ENCODE assay signal across 13 cellular contexts in genomic region chr10:4066581-4067403, GRCh38.
DNase-seq lines count a peak whose midpoint lies in the region; ATAC-seq, FAIRE-seq and TF ChIP-seq lines count a peak whose summit lies in the region.
"Had no signal": no experiment of that assay in that cellular context is flagged by ENCODE, and none has a peak within 500 bp of the region (broad histone marks: within the 10 kb centered on the region; RNA-seq: fewer than 3 reads in every experiment).

No MANE protein-coding gene starts in this region.

- peak; percentile 45 for DNase-seq in activated CD4-positive, alpha-beta T cell treated with anti-CD3 and anti-CD28 coated beads for 36 hours
- no peak for DNase-seq in activated CD4-positive, alpha-beta T cell treated with anti-CD3 and anti-CD28 coated beads, Interleukin-2, amount 10 ng/mL, durations not matched to agents 7 days and 5 days
- DNase-seq in GM23248 (no peak), Panc1 (ENCODE audit: low read depth, low spot score) (no peak), small intestine (peak; percentile 46), amygdala (lab: John Stamatoyannopoulos, UW) (no peak)
- no peak for DNase-seq in stimulated activated naive CD4-positive, alpha-beta T cell treated with Interleukin-2 at 50 U/mL for 16 hours (lab: John Stamatoyannopoulos, UW)
- DNase-seq: CD8-positive, alpha-beta T cell; effector CD8-positive, alpha-beta T cell; right cardiac atrium had no signal

- no peaks in the 10 kb centered on the region for H3K36me3 ChIP-seq in GM23248 (ENCODE audit: low read depth)
- H3K36me3 ChIP-seq in Panc1 (ENCODE audit: control insufficient read depth, insufficient read depth, low read length) = no peaks in the 10 kb centered on the region
- no peaks in the 10 kb centered on the region for H3K36me3 ChIP-seq in small intestine (ENCODE audit: control insufficient read depth in 2 of 2, insufficient read depth in 2 of 2, low read length in 2 of 2)

- peak overlapping the region; percentile 54; the same call in 1 of the 2 replicates for H3K27ac ChIP-seq in GM23248
- H3K27ac ChIP-seq in Panc1 (ENCODE audit: low read length) = peak overlapping the region; percentile 74; the same call in 1 of the 2 replicates
- peak overlapping the region in 1 of 2 donors; percentile 65 for H3K27ac ChIP-seq in small intestine (ENCODE audit: low read depth in 1 of 2, low read length in 1 of 2)

- H3K4me1 Mint-ChIP-seq in activated CD4-positive, alpha-beta T cell treated with anti-CD3 and anti-CD28 coated beads for 36 hours = peaks cover 8% of the 10 kb centered on the region
- H3K4me1 Mint-ChIP-seq in activated CD4-positive, alpha-beta T cell treated with anti-CD3 and anti-CD28 coated beads, Interleukin-2, amount 10 ng/mL, durations not matched to agents 7 days and 5 days = peaks cover 10% of the 10 kb centered on the region

- POLR2A ChIA-PET in activated CD4-positive, alpha-beta T cell treated with anti-CD3 and anti-CD28 coated beads for 36 hours (lab: Charles Lee) = interaction anchor here (0.5 to 1.2 kb wide), 6 partner anchors 32 to 291 kb away, joined by 3 to 9 read pairs (median 4); partner anchors contain the start of gene KLF6
- POLR2A ChIA-PET in activated CD4-positive, alpha-beta T cell treated with anti-CD3 and anti-CD28 coated beads, Interleukin-2, amount 10 ng/mL, durations not matched to agents 7 days and 5 days (lab: Charles Lee) = no interaction called here
- POLR2A ChIA-PET in Panc1 (lab: Charles Lee) = no interaction called here

- no peaks in the 10 kb centered on the region for H3K79me2 ChIP-seq in GM23248 (ENCODE audit: insufficient read depth)

- H3F3A ChIP-seq in GM23248 (ENCODE audit: insufficient read depth) = peaks cover 46% of the 10 kb centered on the region

- no peak overlapping the region for H3K27ac Mint-ChIP-seq in activated CD4-positive, alpha-beta T cell treated with anti-CD3 and anti-CD28 coated beads for 36 hours
- H3K27ac Mint-ChIP-seq in activated CD4-positive, alpha-beta T cell treated with anti-CD3 and anti-CD28 coated beads, Interleukin-2, amount 10 ng/mL, durations not matched to agents 7 days and 5 days = no peak overlapping the region
- H3K27ac Mint-ChIP-seq: activated T-helper 1 cell treated with anti-CD3 and anti-CD28 coated beads, Interleukin-12 subunit alpha, Interleukin-12 subunit beta, Interleukin-2, Interleukin-4 antibody, amounts not matched to agents 30 ng/mL and 10 ng/mL and 1 ng/mL, durations not matched to agents 14 hours and 24 hours and 36 hours; CD8-positive, alpha-beta T cell had no signal

- no peak overlapping the region for H3K4me3 Mint-ChIP-seq in activated CD4-positive, alpha-beta T cell treated with anti-CD3 and anti-CD28 coated beads for 36 hours
- H3K4me3 Mint-ChIP-seq in activated CD4-positive, alpha-beta T cell treated with anti-CD3 and anti-CD28 coated beads, Interleukin-2, amount 10 ng/mL, durations not matched to agents 7 days and 5 days = no peak overlapping the region
- H3K4me3 Mint-ChIP-seq: activated T-helper 1 cell treated with anti-CD3 and anti-CD28 coated beads, Interleukin-12 subunit alpha, Interleukin-12 subunit beta, Interleukin-2, Interleukin-4 antibody, amounts not matched to agents 30 ng/mL and 10 ng/mL and 1 ng/mL, durations not matched to agents 14 hours and 24 hours and 36 hours; CD8-positive, alpha-beta T cell had no signal

- H3K9me3 ChIP-seq in GM23248 (ENCODE audit: low read depth) (no peaks in the 10 kb centered on the region), Panc1 (ENCODE audit: control insufficient read depth, insufficient read depth, low read depth, low read length) (no peaks in the 10 kb centered on the region), small intestine (ENCODE audit: control insufficient read depth, low read depth) (no peaks in the 10 kb centered on the region)

- no TSS peak for BruUV-seq in Panc1 (replicated peaks; lab: Mats Ljungman, UMichigan)

- H3K4me3 ChIP-seq in GM23248 (no peak overlapping the region), Panc1 (ENCODE audit: low read depth in 2 of 2, low read length in 2 of 2) (no peak overlapping the region), small intestine (ENCODE audit: low read depth in 1 of 2, low read length in 2 of 2) (no peak overlapping the region)
- H3K4me3 ChIP-seq: lung had no signal

- CTCF ChIA-PET in activated CD4-positive, alpha-beta T cell treated with anti-CD3 and anti-CD28 coated beads for 36 hours (lab: Charles Lee) = no interaction called here
- CTCF ChIA-PET in activated CD4-positive, alpha-beta T cell treated with anti-CD3 and anti-CD28 coated beads, Interleukin-2, amount 10 ng/mL, durations not matched to agents 7 days and 5 days (lab: Charles Lee) = interaction anchor here (0.6 to 0.9 kb wide), 2 partner anchors 10 to 704 kb away, joined by 3 read pairs; no protein-coding TSS in a partner anchor
- CTCF ChIA-PET in Panc1 (lab: Charles Lee) = no interaction called here

- H3K27me3 Mint-ChIP-seq in activated CD4-positive, alpha-beta T cell treated with anti-CD3 and anti-CD28 coated beads for 36 hours = no peaks in the 10 kb centered on the region
- no peaks in the 10 kb centered on the region for H3K27me3 Mint-ChIP-seq in activated CD4-positive, alpha-beta T cell treated with anti-CD3 and anti-CD28 coated beads, Interleukin-2, amount 10 ng/mL, durations not matched to agents 7 days and 5 days

- intact Hi-C loops in activated CD4-positive, alpha-beta T cell treated with anti-CD3 and anti-CD28 coated beads for 36 hours (cut with DNase I, micrococcal nuclease) = loop anchor here (1.0 to 2.0 kb wide), 3 partner anchors 32 to 64 kb away; no protein-coding TSS in a partner anchor
- intact Hi-C loops in Panc1 (cut with micrococcal nuclease; ENCODE audit: unreplicated experiment) = no loop called here

- no peak for FAIRE-seq in small intestine (lab: Jason Lieb, UNC)

- no peaks in the 10 kb centered on the region for H4K20me1 ChIP-seq in GM23248 (ENCODE audit: insufficient read depth)

- peak overlapping the region; percentile 22 for H2AFZ ChIP-seq in GM23248

- H3K27me3 ChIP-seq in GM23248 (replicated peaks; ENCODE audit: insufficient read depth) (no peaks in the 10 kb centered on the region), Panc1 (ENCODE audit: control insufficient read depth, insufficient read depth, low read length) (no peaks in the 10 kb centered on the region), small intestine (ENCODE audit: control insufficient read depth in 2 of 2, insufficient read depth in 2 of 2, low read length in 2 of 2) (no peaks in the 10 kb centered on the region)

- peak overlapping the region; percentile 69 for H3K4me2 ChIP-seq in GM23248 (ENCODE audit: unreplicated experiment)

- peak overlapping the region; percentile 33; the same call in 1 of the 2 replicates for H3K9ac ChIP-seq in GM23248

- H3K9me3 Mint-ChIP-seq in activated CD4-positive, alpha-beta T cell treated with anti-CD3 and anti-CD28 coated beads for 36 hours (ENCODE audit: low read depth) = no peaks in the 10 kb centered on the region
- H3K9me3 Mint-ChIP-seq in activated CD4-positive, alpha-beta T cell treated with anti-CD3 and anti-CD28 coated beads, Interleukin-2, amount 10 ng/mL, durations not matched to agents 7 days and 5 days = peaks cover 2% of the 10 kb centered on the region
- H3K9me3 Mint-ChIP-seq: activated T-helper 1 cell treated with anti-CD3 and anti-CD28 coated beads, Interleukin-12 subunit alpha, Interleukin-12 subunit beta, Interleukin-2, Interleukin-4 antibody, amounts not matched to agents 30 ng/mL and 10 ng/mL and 1 ng/mL, durations not matched to agents 14 hours and 24 hours and 36 hours; CD8-positive, alpha-beta T cell had no signal

- no peaks in the 10 kb centered on the region for H3K36me3 Mint-ChIP-seq in activated CD4-positive, alpha-beta T cell treated with anti-CD3 and anti-CD28 coated beads for 36 hours (ENCODE audit: low read depth)
- no peaks in the 10 kb centered on the region for H3K36me3 Mint-ChIP-seq in activated CD4-positive, alpha-beta T cell treated with anti-CD3 and anti-CD28 coated beads, Interleukin-2, amount 10 ng/mL, durations not matched to agents 7 days and 5 days (ENCODE audit: low read depth)
- H3K36me3 Mint-ChIP-seq: CD8-positive, alpha-beta T cell had no signal

- no peak for TF ChIP-seq CTCF in Panc1 (IDR thresholded peaks at IDR 0.05)

- WGBS in GM23248 (ENCODE audit: low coverage in 1 of 2, low lambda C conversion rate in 2 of 2, missing lambda C conversion rate in 2 of 2), 2 experiments = 57 to 67% methylated on average over 4 of the region's 4 CpGs
- 61 to 76% (median 72%) methylated on average over 4 of the region's 4 CpGs for WGBS in small intestine, 3 donors

- no peaks in the 10 kb centered on the region for H3K9me2 ChIP-seq in GM23248 (ENCODE audit: insufficient read depth)

- peaks cover 44% of the 10 kb centered on the region for H3K4me1 ChIP-seq in GM23248 (ENCODE audit: insufficient read depth)
- H3K4me1 ChIP-seq in Panc1 (ENCODE audit: control insufficient read depth, insufficient read depth, low read length) = peaks cover 15% of the 10 kb centered on the region
- H3K4me1 ChIP-seq in small intestine (ENCODE audit: control insufficient read depth in 2 of 2, insufficient read depth in 1 of 2, low read depth in 1 of 2, low read length in 1 of 2) = peaks cover 3 to 4% of the 10 kb centered on the region in 2 donors

- in situ Hi-C loops in GM23248 (cut with MboI) (no loop called here), Panc1 (cut with HindIII; ENCODE audit: low pct_unique_long_range_greater_than_20kb, low sequenced_read_pairs) (no loop called here)

- peak; percentile 86 for ATAC-seq in activated CD4-positive, alpha-beta T cell treated with anti-CD3 and anti-CD28 coated beads for 36 hours
- ATAC-seq in Panc1 (no peak), GM19455 (IDR thresholded peaks at IDR 0.05; ENCODE audit: unreplicated experiment) (no peak)
- ATAC-seq: CD8-positive, alpha-beta T cell had no signal

Comparison
In these comparisons a context has a peak if more than half of its experiments do, and no peak if none do; other contexts are left out.
1. DNase-seq: peak in activated CD4-positive, alpha-beta T cell treated with anti-CD3 and anti-CD28 coated beads for 36 hours (single experiment) and small intestine (single experiment); none in activated CD4-positive, alpha-beta T cell treated with anti-CD3 and anti-CD28 coated beads, Interleukin-2, amount 10 ng/mL, durations not matched to agents 7 days and 5 days (single experiment), GM23248 (single experiment), Panc1 (single experiment), amygdala (0 of 56) and stimulated activated naive CD4-positive, alpha-beta T cell treated with Interleukin-2 at 50 U/mL for 16 hours (single experiment).